In the genomic region with DNA sequence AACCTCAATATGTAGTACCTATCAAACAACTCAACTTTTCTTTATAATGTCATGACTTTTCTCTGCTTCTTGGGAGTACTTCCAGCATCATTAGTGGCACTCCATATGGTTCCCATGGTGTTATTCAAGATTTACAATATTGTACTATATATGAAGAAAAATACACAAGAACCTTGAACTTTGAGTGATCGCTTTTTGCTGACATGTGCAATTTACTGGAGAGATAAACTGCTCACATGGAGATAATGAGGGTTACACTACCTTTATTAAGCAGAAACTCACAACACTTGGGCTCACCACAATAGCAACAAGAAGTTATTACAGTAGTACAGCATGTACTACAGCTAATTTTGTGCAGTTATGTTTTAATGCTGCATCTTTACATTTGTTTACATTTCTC, we compare ENCODE assay signal across 27 cellular contexts.
"Had no signal": no experiment of that assay in that cellular context is flagged by ENCODE, and none has a peak within 500 bp of the region (broad histone marks: within the 10 kb centered on the region; RNA-seq: fewer than 3 reads in every experiment).

No MANE protein-coding gene starts in this region.

- ATAC-seq: effector memory CD8-positive, alpha-beta T cell; esophagus mucosa; gastrocnemius medialis; heart right ventricle; left cardiac atrium; left lung; left ventricle myocardium superior; lower lobe of right lung; mucosa of descending colon; naive thymus-derived CD8-positive, alpha-beta T cell had no signal

- FAIRE-seq: endometrium, keratinocyte had no signal

- H3K27ac Mint-ChIP-seq: dendritic cell treated with granulocyte-macrophage colony-stimulating factor and Interleukin-4, amounts not matched to agents 40 ng/mL and 50 ng/mL, for 4 days; effector memory CD8-positive, alpha-beta T cell; endodermal cell; mesothelial cell of epicardium; naive B cell; naive thymus-derived CD8-positive, alpha-beta T cell had no signal

- H3K27me3 ChIP-seq: esophagus squamous epithelium, gastrocnemius medialis, heart right ventricle, left lung had no signal

- H3K4me1 Mint-ChIP-seq: endodermal cell; mesothelial cell of epicardium; naive B cell; naive thymus-derived CD8-positive, alpha-beta T cell had no signal

- H3K4me1 ChIP-seq: esophagus squamous epithelium, gastrocnemius medialis, heart right ventricle, left lung, lower lobe of right lung had no signal

- H3K27ac ChIP-seq: epithelial cell of prostate, esophagus squamous epithelium, gastrocnemius medialis, heart right ventricle, left lung, lower lobe of right lung had no signal

- H3K27me3 Mint-ChIP-seq: dendritic cell treated with granulocyte-macrophage colony-stimulating factor and Interleukin-4, amounts not matched to agents 40 ng/mL and 50 ng/mL, for 4 days; effector memory CD8-positive, alpha-beta T cell; naive B cell; naive thymus-derived CD8-positive, alpha-beta T cell had no signal

- DNase-seq: cortex of kidney; effector CD8-positive, alpha-beta T cell; effector memory CD8-positive, alpha-beta T cell; endodermal cell; erythroblast; esophagus squamous epithelium; foreskin fibroblast; foreskin melanocyte; gastrocnemius medialis; glutamatergic neuron; head of caudate nucleus; heart right ventricle; hippocampal formation; left cardiac atrium; left lung; left ventricle myocardium superior; lower lobe of right lung; mesenchymal stem cell; mucosa of descending colon; naive B cell; naive thymus-derived CD8-positive, alpha-beta T cell had no signal

- H3K36me3 Mint-ChIP-seq: mesothelial cell of epicardium, naive B cell had no signal

- H3K9me3 ChIP-seq: esophagus squamous epithelium, gastrocnemius medialis, lower lobe of right lung, mucosa of descending colon had no signal

- H3K9me3 Mint-ChIP-seq: dendritic cell treated with granulocyte-macrophage colony-stimulating factor and Interleukin-4, amounts not matched to agents 40 ng/mL and 50 ng/mL, for 4 days; endodermal cell had no signal

- H3K4me3 Mint-ChIP-seq: dendritic cell treated with granulocyte-macrophage colony-stimulating factor and Interleukin-4, amounts not matched to agents 40 ng/mL and 50 ng/mL, for 4 days; effector memory CD8-positive, alpha-beta T cell; endodermal cell; mesothelial cell of epicardium; naive B cell; naive thymus-derived CD8-positive, alpha-beta T cell had no signal

- H3K4me3 ChIP-seq: esophagus squamous epithelium, gastrocnemius medialis, heart right ventricle, left lung, lower lobe of right lung, mucosa of descending colon had no signal

- H3K36me3 ChIP-seq: esophagus squamous epithelium, gastrocnemius medialis, heart right ventricle, left lung, lower lobe of right lung had no signal
